In the genomic region with DNA sequence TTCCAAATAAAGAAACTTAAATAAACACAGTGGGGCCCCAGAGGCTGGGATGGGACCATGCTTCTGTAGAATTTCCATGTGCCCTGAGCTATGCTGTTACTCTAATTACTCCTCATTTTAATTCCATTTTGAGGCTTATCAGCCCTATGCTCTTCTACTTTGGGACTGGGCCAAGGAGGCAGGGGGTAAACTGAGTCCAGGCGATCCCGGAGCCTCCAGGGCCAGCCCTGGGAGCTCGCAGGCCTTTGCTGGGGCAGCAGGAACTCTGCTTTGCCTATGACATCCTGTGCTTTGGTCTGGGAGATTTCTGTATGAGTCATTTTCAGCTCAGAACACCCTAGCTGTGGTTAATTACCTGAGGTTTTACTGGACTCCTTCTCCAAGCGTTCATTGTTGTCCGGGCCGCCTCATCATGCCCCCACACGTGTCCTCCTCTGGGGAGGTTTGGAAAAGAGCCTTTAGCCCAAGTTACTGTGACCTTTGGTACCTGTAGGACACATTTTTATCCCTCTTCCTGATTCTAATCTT, we compare ENCODE assay signal across 8 cellular contexts.
DNase-seq lines count a peak whose midpoint lies in the region; ATAC-seq lines count a peak whose summit lies in the region.

No MANE protein-coding gene starts in this region.

- intact Hi-C loops in left colon (cut with DNase I, micrococcal nuclease) = no loop called here

- DNase-seq in H4 (ENCODE audit: low spot score) (peak; percentile 89), NCI-H226 (peak; percentile 56), left colon (no peak), NCI-H2171 (lab: John Stamatoyannopoulos, UW) (no peak), hippocampal formation (lab: John Stamatoyannopoulos, UW) (no peak), NCI-H2196 treated with DMSO at 0.1 percent for 48 hours (lab: John Stamatoyannopoulos, UW; ENCODE audit: unreplicated experiment) (no peak)
- DNase-seq in stimulated activated CD4-positive, alpha-beta T cell treated with anti-CD3 and anti-CD28 coated beads, Interleukin-2, amount 100 ng/mL, for 24 hours = no peak

- peak; percentile 93 for ATAC-seq in GM18502 (IDR thresholded peaks at IDR 0.05; ENCODE audit: poor library complexity, unreplicated experiment)
- ATAC-seq in left colon = peak; percentile 77

Comparison
In these comparisons a context has a peak if more than half of its experiments do, and no peak if none do; other contexts are left out.
1. DNase-seq: peak in H4 (single experiment) and NCI-H226 (single experiment); none in left colon (0 of 2), NCI-H2171 (single experiment), hippocampal formation (0 of 2), stimulated activated CD4-positive, alpha-beta T cell treated with anti-CD3 and anti-CD28 coated beads, Interleukin-2, amount 100 ng/mL, for 24 hours (0 of 2) and NCI-H2196 treated with DMSO at 0.1 percent for 48 hours (single experiment).